Comparison of ENCODE assay signal across 17 cellular contexts in genomic region chr10:78774614-78774998, GRCh38.
DNase-seq lines count a peak whose midpoint lies in the region; ATAC-seq, FAIRE-seq and TF ChIP-seq lines count a peak whose summit lies in the region.
"Had no signal": no experiment of that assay in that cellular context is flagged by ENCODE, and none has a peak within 500 bp of the region (broad histone marks: within the 10 kb centered on the region; RNA-seq: fewer than 3 reads in every experiment).

No MANE protein-coding gene starts in this region.

- H3K27ac ChIP-seq in Panc1 (ENCODE audit: low read length) (peak overlapping the region; percentile 41; the same call in 1 of the 2 replicates), skeletal muscle tissue (ENCODE audit: low read depth, low read length) (peak overlapping the region; percentile 62)
- H3K27ac ChIP-seq: BLaER1, PC-9 had no signal

- peaks cover 45% of the 10 kb centered on the region for H3K4me1 ChIP-seq in Panc1 (ENCODE audit: control insufficient read depth, insufficient read depth, low read length)
- H3K4me1 ChIP-seq in skeletal muscle tissue (ENCODE audit: control insufficient read depth in 3 of 3, insufficient read depth in 3 of 3, low read length in 3 of 3): peaks cover 51 to 65% (median 54%) of the 10 kb centered on the region in 3 donors
- H3K4me1 ChIP-seq: BLaER1 had no signal

- no peaks in the 10 kb centered on the region for H3K9me3 ChIP-seq in Panc1 (ENCODE audit: control insufficient read depth, insufficient read depth, low read depth, low read length)
- no peaks in the 10 kb centered on the region for H3K9me3 ChIP-seq in skeletal muscle tissue (ENCODE audit: control insufficient read depth in 3 of 3, low read length in 3 of 3)
- H3K9me3 ChIP-seq: BLaER1 had no signal

- peak overlapping the region in 1 of 3 donors; percentile 65 for H3K9ac ChIP-seq in skeletal muscle tissue (ENCODE audit: low read depth in 1 of 3, low read length in 3 of 3)
- H3K9ac ChIP-seq: BLaER1 had no signal

- no peak overlapping the region for H3K4me3 ChIP-seq in Panc1 (ENCODE audit: low read depth in 2 of 2, low read length in 2 of 2)
- H3K4me3 ChIP-seq in bronchial epithelial cell (ENCODE audit: low read depth, low read length): no peak overlapping the region
- H3K4me3 ChIP-seq in skeletal muscle tissue (ENCODE audit: low read length in 3 of 3): no peak overlapping the region
- H3K4me3 ChIP-seq: BLaER1, PC-9 had no signal

- H3K36me3 ChIP-seq in Panc1 (ENCODE audit: control insufficient read depth, insufficient read depth, low read length) (no peaks in the 10 kb centered on the region), bronchial epithelial cell (ENCODE audit: control insufficient read depth, insufficient read depth, low read length) (no peaks in the 10 kb centered on the region), skeletal muscle tissue (ENCODE audit: control insufficient read depth in 3 of 3, insufficient read depth in 3 of 3, low read length in 3 of 3) (no peaks in the 10 kb centered on the region)
- H3K36me3 ChIP-seq: BLaER1 had no signal

- no peak for DNase-seq in Panc1 (ENCODE audit: low read depth, low spot score)
- DNase-seq in bronchial epithelial cell (ENCODE audit: low read depth): peak; percentile 28
- DNase-seq in mesenteric fat pad (ENCODE audit: low spot score): peak; percentile 62
- no peak for DNase-seq in hypothalamus (lab: John Stamatoyannopoulos, UW)
- no peak for DNase-seq in D341Med (ENCODE audit: low spot score)
- no peak for DNase-seq in inferior parietal cortex (ENCODE audit: extremely low spot score)
- DNase-seq: activated CD4-positive, CD25-positive, alpha-beta regulatory T cell; activated naive CD4-positive, alpha-beta T cell treated with anti-CD3 and anti-CD28 coated beads, Interleukin-2, amount 50 U/mL, for 16 hours; foreskin melanocyte; naive B cell; NCI-H187; NCI-H526; T-helper 1 cell had no signal

- POLR2A ChIA-PET in Panc1 (lab: Charles Lee): no interaction called here

- intact Hi-C loops in Panc1 (cut with micrococcal nuclease; ENCODE audit: unreplicated experiment): loop anchor here (10.0 kb wide), 1 partner anchor 190 kb away; no protein-coding TSS in a partner anchor

- no peaks in the 10 kb centered on the region for H3K27me3 ChIP-seq in Panc1 (ENCODE audit: control insufficient read depth, insufficient read depth, low read length)
- peaks cover 4% of the 10 kb centered on the region for H3K27me3 ChIP-seq in bronchial epithelial cell (ENCODE audit: control insufficient read depth, insufficient read depth, low read length)
- no peaks in the 10 kb centered on the region for H3K27me3 ChIP-seq in skeletal muscle tissue (ENCODE audit: control insufficient read depth in 3 of 3, insufficient read depth in 3 of 3, low read length in 3 of 3)
- H3K27me3 ChIP-seq: BLaER1 had no signal

- ATAC-seq in Panc1 (no peak), GM18873 (IDR thresholded peaks at IDR 0.05; ENCODE audit: low FRiP score, unreplicated experiment) (no peak)

- TF ChIP-seq CTCF in Panc1 (IDR thresholded peaks at IDR 0.05) (no peak), bronchial epithelial cell (IDR thresholded peaks at IDR 0.05; ENCODE audit: insufficient read depth, low read length, severe bottlenecking) (no peak)

- in situ Hi-C loops in Panc1 (cut with HindIII; ENCODE audit: low pct_unique_long_range_greater_than_20kb, low sequenced_read_pairs): no loop called here

- BruUV-seq in Panc1 (replicated peaks; lab: Mats Ljungman, UMichigan): no TSS peak

- CTCF ChIA-PET in Panc1 (lab: Charles Lee): interaction anchor here (0.7 kb wide), 1 partner anchor 234 kb away, joined by 3 read pairs; no protein-coding TSS in a partner anchor

- no peak for FAIRE-seq in bronchial epithelial cell (lab: Jason Lieb, UNC)

Comparison
In these comparisons a context has a peak if more than half of its experiments do, and no peak if none do; other contexts are left out.
1. DNase-seq: peak in bronchial epithelial cell (single experiment) and mesenteric fat pad (single experiment); none in Panc1 (single experiment), hypothalamus (0 of 51), D341Med (single experiment) and inferior parietal cortex (single experiment).